8 cellular contexts compared by ENCODE assay signal in the genomic region with DNA sequence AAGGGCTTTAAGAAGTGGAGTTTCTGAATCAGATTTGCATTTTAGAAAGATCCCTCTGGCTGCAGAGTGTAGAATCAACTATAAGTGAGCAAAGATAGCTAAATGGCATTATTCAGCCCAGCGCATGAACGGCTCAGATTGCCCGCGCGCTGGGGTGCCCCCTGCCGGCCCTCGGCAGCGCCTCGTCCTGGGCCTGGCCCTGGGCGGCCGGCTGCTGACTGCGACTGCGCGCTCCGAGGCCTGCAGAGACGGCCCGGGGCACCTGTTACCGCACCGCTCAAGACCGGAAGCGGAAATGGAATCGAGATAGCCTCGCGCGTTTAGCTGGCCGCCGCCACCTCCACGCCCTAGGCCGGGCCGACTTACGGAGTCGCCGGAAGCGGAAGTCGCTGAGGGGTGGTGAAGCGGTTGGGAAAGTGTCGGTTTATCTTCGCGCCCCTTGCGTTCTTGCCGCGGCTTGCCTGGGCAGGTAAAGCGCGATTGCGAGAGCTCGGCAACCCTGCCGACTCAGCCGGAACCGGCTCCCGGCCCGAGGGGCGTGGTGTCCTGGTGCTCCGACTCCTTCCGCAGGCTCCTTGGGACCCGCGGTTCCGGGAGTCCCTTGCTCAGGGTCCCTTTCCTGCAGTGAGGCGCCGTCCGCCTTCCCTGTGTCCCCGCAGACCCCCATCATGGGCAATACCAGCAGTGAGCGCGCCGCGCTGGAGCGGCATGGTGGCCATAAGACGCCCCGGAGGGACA. TPM values are rescaled to one million over a fixed set of nuclear protein-coding genes. Genes with fewer than 3 reads are reported as not detected.
DNase-seq lines count a peak whose midpoint lies in the region; ATAC-seq and TF ChIP-seq lines count a peak whose summit lies in the region.

A gene with protein sequence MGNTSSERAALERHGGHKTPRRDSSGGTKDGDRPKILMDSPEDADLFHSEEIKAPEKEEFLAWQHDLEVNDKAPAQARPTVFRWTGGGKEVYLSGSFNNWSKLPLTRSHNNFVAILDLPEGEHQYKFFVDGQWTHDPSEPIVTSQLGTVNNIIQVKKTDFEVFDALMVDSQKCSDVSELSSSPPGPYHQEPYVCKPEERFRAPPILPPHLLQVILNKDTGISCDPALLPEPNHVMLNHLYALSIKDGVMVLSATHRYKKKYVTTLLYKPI (plus strand): TSS at position 557 of the 738 bp plus-strand sequence. CDS start 112 bp downstream, at position 669.

- peak; percentile 64 to 74 for TF ChIP-seq RAD21 in liver (IDR thresholded peaks at IDR 0.05)

- peak within 1 kb of the TSS; percentile 66 to 84 for H3K9ac ChIP-seq in liver (ENCODE audit: low read depth in 1 of 2, low read length in 2 of 2)

- POLR2A ChIA-PET in CD4-positive, alpha-beta T cell (lab: Charles Lee): interaction anchor here (0.8 to 1.5 kb wide), 3 partner anchors 10 to 1292 kb away, joined by 3 to 5 read pairs (median 5); a partner anchor contains a TSS

- DNase-seq in CD4-positive, alpha-beta T cell: peak; percentile 87 to 95 (median 92)
- DNase-seq in NCI-H748 treated with DMSO at 0.1 percent for 48 hours (lab: John Stamatoyannopoulos, UW) (peak; percentile 94), dermis blood vessel endothelial cell (peak; percentile 98)
- DNase-seq in activated CD4-positive, alpha-beta T cell treated with anti-CD3 and anti-CD28 coated beads, Interleukin-2, amount 50 U/mL, for 4 hours: peak; percentile 89 to 93
- DNase-seq in stimulated activated CD4-positive, alpha-beta T cell treated with anti-CD3 and anti-CD28 coated beads, Interleukin-4, amount 100 ng/mL, for 24 hours: peak; percentile 96

- H3K36me3 ChIP-seq in liver (ENCODE audit: control insufficient read depth in 4 of 4, insufficient read depth in 3 of 4, low read depth in 1 of 4, low read length in 3 of 4): peaks cover 0 to 11% (median 4%) of the 10 kb centered on the region in 4 donors

- peak within 1 kb of the TSS; percentile 81 to 99 (median 92) for H3K4me3 ChIP-seq in liver (ENCODE audit: low read depth in 1 of 3, low read length in 3 of 3)

- H3K4me1 Mint-ChIP-seq in CD4-positive, alpha-beta T cell (ENCODE audit: low read depth): peaks cover 57% of the 10 kb centered on the region

- peaks cover 4 to 24% (median 16%) of the 10 kb centered on the region in 4 donors for H3K4me1 ChIP-seq in liver (ENCODE audit: control insufficient read depth in 4 of 4, insufficient read depth in 4 of 4, low read length in 3 of 4)

- peak within 1 kb of the TSS; percentile 92 for H3K4me3 Mint-ChIP-seq in CD4-positive, alpha-beta T cell

- TF ChIP-seq CTCF in CD4-positive, alpha-beta T cell (IDR thresholded peaks at IDR 0.05): peak; percentile 96
- peak; percentile 90 for TF ChIP-seq CTCF in liver (IDR thresholded peaks at IDR 0.05; ENCODE audit: low read depth, low read length, missing input control)

- CTCF ChIA-PET in CD4-positive, alpha-beta T cell (lab: Charles Lee): interaction anchor here (0.7 to 2.0 kb wide), 8 partner anchors 9 to 1651 kb away, joined by 3 to 12 read pairs (median 3); a partner anchor contains a TSS

- H3K27me3 Mint-ChIP-seq in CD4-positive, alpha-beta T cell: no peaks in the 10 kb centered on the region

- H3K27me3 ChIP-seq in CD4-positive, alpha-beta T cell (ENCODE audit: control insufficient read depth, insufficient read depth, low read length): no peaks in the 10 kb centered on the region
- H3K27me3 ChIP-seq in liver (ENCODE audit: control insufficient read depth in 4 of 4, insufficient read depth in 4 of 4, low read length in 3 of 4): no peaks in the 10 kb centered on the region

- under 1% methylated on average over 68 of the region's 68 CpGs for WGBS in liver

- peak within 1 kb of the TSS; percentile 93 for H3K27ac Mint-ChIP-seq in CD4-positive, alpha-beta T cell

- peak; percentile 88 for ATAC-seq in CD4-positive, alpha-beta T cell (ENCODE audit: poor library complexity)
- ATAC-seq in GM19395 (IDR thresholded peaks at IDR 0.05; ENCODE audit: unreplicated experiment): peak; percentile 94
- ATAC-seq in HG03565 (IDR thresholded peaks at IDR 0.05; ENCODE audit: unreplicated experiment): peak; percentile 93

- H3K36me3 Mint-ChIP-seq in CD4-positive, alpha-beta T cell (ENCODE audit: low read depth): peaks cover 35% of the 10 kb centered on the region

- H3K9me3 ChIP-seq in CD4-positive, alpha-beta T cell (ENCODE audit: control insufficient read depth, low read length): no peaks in the 10 kb centered on the region
- no peaks in the 10 kb centered on the region for H3K9me3 ChIP-seq in liver (ENCODE audit: control insufficient read depth in 4 of 4, low read length in 3 of 4)

- no peaks in the 10 kb centered on the region for H3K9me3 Mint-ChIP-seq in CD4-positive, alpha-beta T cell

- intact Hi-C loops in CD4-positive, alpha-beta T cell (cut with DNase I, micrococcal nuclease): loop anchor here (2.0 to 10.0 kb wide), 6 partner anchors 207 to 1651 kb away; a partner anchor contains a TSS

- peak within 1 kb of the TSS; percentile 80 for H3K27ac ChIP-seq in CD4-positive, alpha-beta T cell (ENCODE audit: low read depth, low read length)
- H3K27ac ChIP-seq in liver (ENCODE audit: low read depth in 1 of 2, low read length in 2 of 2): peak within 1 kb of the TSS; percentile 65 to 88

TF ChIP-seq in liver, 16 proteins besides CTCF, POLR2A, EP300 and RAD21:
- TF ChIP-seq, protein P1, sequence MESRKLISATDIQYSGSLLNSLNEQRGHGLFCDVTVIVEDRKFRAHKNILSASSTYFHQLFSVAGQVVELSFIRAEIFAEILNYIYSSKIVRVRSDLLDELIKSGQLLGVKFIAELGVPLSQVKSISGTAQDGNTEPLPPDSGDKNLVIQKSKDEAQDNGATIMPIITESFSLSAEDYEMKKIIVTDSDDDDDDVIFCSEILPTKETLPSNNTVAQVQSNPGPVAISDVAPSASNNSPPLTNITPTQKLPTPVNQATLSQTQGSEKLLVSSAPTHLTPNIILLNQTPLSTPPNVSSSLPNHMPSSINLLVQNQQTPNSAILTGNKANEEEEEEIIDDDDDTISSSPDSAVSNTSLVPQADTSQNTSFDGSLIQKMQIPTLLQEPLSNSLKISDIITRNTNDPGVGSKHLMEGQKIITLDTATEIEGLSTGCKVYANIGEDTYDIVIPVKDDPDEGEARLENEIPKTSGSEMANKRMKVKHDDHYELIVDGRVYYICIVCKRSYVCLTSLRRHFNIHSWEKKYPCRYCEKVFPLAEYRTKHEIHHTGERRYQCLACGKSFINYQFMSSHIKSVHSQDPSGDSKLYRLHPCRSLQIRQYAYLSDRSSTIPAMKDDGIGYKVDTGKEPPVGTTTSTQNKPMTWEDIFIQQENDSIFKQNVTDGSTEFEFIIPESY (IDR thresholded peaks at IDR 0.05): peak; percentile 90
- TF ChIP-seq FOXA1 (IDR thresholded peaks at IDR 0.05): no peak
- no peak for TF ChIP-seq HNF4G (IDR thresholded peaks at IDR 0.05)
- peak in 1 of 2 donors; percentile 7 for TF ChIP-seq HNF4A (conservative IDR thresholded peaks at IDR 0.05)
- peak; percentile 96 to 99 for TF ChIP-seq GABPA (IDR thresholded peaks at IDR 0.05 in 1 of 2, conservative IDR thresholded peaks at IDR 0.05 in 1 of 2)
- peak; percentile 35 for TF ChIP-seq NR2F2 (IDR thresholded peaks at IDR 0.05)
- TF ChIP-seq JUND (IDR thresholded peaks at IDR 0.05): peak in 1 of 2 donors; percentile 23
- TF ChIP-seq, protein P2, sequence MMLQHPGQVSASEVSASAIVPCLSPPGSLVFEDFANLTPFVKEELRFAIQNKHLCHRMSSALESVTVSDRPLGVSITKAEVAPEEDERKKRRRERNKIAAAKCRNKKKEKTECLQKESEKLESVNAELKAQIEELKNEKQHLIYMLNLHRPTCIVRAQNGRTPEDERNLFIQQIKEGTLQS (IDR thresholded peaks at IDR 0.05): no peak
- TF ChIP-seq YY1 (IDR thresholded peaks at IDR 0.05): peak; percentile 61
- TF ChIP-seq, protein P3, sequence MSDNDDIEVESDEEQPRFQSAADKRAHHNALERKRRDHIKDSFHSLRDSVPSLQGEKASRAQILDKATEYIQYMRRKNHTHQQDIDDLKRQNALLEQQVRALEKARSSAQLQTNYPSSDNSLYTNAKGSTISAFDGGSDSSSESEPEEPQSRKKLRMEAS (IDR thresholded peaks at IDR 0.05): peak; percentile 86
- TF ChIP-seq TAF1 (conservative IDR thresholded peaks at IDR 0.05): no peak
- TF ChIP-seq FOXA2 (IDR thresholded peaks at IDR 0.05): no peak
- TF ChIP-seq RXRA (IDR thresholded peaks at IDR 0.05): peak; percentile 32 to 44
- TF ChIP-seq SP1 (IDR thresholded peaks at IDR 0.05): peak; percentile 53
- TF ChIP-seq, protein P4, sequence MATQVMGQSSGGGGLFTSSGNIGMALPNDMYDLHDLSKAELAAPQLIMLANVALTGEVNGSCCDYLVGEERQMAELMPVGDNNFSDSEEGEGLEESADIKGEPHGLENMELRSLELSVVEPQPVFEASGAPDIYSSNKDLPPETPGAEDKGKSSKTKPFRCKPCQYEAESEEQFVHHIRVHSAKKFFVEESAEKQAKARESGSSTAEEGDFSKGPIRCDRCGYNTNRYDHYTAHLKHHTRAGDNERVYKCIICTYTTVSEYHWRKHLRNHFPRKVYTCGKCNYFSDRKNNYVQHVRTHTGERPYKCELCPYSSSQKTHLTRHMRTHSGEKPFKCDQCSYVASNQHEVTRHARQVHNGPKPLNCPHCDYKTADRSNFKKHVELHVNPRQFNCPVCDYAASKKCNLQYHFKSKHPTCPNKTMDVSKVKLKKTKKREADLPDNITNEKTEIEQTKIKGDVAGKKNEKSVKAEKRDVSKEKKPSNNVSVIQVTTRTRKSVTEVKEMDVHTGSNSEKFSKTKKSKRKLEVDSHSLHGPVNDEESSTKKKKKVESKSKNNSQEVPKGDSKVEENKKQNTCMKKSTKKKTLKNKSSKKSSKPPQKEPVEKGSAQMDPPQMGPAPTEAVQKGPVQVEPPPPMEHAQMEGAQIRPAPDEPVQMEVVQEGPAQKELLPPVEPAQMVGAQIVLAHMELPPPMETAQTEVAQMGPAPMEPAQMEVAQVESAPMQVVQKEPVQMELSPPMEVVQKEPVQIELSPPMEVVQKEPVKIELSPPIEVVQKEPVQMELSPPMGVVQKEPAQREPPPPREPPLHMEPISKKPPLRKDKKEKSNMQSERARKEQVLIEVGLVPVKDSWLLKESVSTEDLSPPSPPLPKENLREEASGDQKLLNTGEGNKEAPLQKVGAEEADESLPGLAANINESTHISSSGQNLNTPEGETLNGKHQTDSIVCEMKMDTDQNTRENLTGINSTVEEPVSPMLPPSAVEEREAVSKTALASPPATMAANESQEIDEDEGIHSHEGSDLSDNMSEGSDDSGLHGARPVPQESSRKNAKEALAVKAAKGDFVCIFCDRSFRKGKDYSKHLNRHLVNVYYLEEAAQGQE (IDR thresholded peaks at IDR 0.05): peak; percentile 40
- TF ChIP-seq EGR1 (IDR thresholded peaks at IDR 0.05; ENCODE audit: low read depth in 2 of 2): peak; percentile 38 to 41

RNA-seq across cellular contexts. Expression of the gene that starts here (rescaled TPM):
- total RNA-seq in CD4-positive, alpha-beta T cell: 10 to 100 TPM; 18.6 to 24.2 TPM
- total RNA-seq in dermis blood vessel endothelial cell (19.9 and 23.0 TPM in 2 replicates), liver (10 to 100 TPM; 11.1 to 29.9 TPM)
- polyA plus RNA-seq in liver: 10 to 100 TPM; 10.5 to 11.4 TPM

Comparison
In these comparisons a context has a peak if more than half of its experiments do, and no peak if none do; other contexts are left out.
1. Peak in every context shown above with its lines: DNase-seq, ATAC-seq, H3K4me3 ChIP-seq and H3K27ac ChIP-seq.